Comparison of ENCODE assay signal across 11 cellular contexts in the genomic region with DNA sequence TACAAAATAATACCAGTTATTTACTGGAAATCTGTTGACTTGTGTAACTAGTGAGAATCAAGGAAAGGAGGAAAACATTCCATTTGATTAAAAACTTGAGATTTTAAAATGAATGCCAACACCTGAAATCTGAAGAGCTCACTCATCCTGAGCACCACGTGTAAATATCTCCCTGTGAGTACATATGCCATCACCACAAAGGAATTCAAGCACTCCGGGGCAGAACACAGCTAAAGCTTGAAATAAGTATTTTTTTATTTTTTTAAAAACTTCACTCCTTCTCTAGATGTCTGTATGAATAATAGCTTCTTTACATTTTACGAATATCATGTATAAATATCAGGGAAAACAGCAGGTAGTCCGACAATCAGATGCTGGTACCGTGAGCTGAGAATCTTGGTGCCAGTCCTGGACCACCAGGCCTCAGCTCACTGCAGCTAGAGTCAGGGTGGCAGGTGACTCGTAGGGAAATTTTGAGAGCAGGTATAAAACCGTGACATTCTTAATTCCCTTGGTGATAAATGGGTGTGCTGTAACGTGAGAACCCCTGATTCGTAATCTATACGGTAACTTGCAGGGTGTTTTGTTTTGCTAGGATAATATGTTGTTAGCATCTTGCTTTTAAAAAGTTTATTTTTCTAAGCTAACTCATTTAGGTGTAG. TPM values are rescaled to one million over a fixed set of nuclear protein-coding genes. Genes with fewer than 3 reads are reported as not detected.
A peak's percentile ranks its signal among the peaks of the same experiment; 100 is the strongest.
DNase-seq lines count a peak whose midpoint lies in the region; ATAC-seq, FAIRE-seq and TF ChIP-seq lines count a peak whose summit lies in the region.
"Had no signal": no experiment of that assay in that cellular context is flagged by ENCODE, and none has a peak within 500 bp of the region (broad histone marks: within the 10 kb centered on the region; RNA-seq: fewer than 3 reads in every experiment).

No MANE protein-coding gene starts in this region.

- no peak for TF ChIP-seq POLR2A in adrenal gland (IDR thresholded peaks at IDR 0.05)

- no peak for ATAC-seq in HG03159 (IDR thresholded peaks at IDR 0.05; ENCODE audit: unreplicated experiment)

- DNase-seq in A172 (ENCODE audit: low spot score), result peak; percentile 58
- DNase-seq in HEK293T (ENCODE audit: extremely low spot score), result no peak
- peak in 2 of 7 donors; percentile 26 to 30 for DNase-seq in adrenal gland
- DNase-seq in keratinocyte (ENCODE audit: low read depth, low spot score), result peak; percentile 36
- DNase-seq in activated T-helper 1 cell treated with anti-CD3 and anti-CD28 coated beads, Interleukin-12 subunit alpha, Interleukin-12 subunit beta, Interleukin-2, Interleukin-4 antibody, amounts not matched to agents 30 ng/mL and 10 ng/mL and 1 ng/mL, durations not matched to agents 14 hours and 24 hours and 36 hours (ENCODE audit: low spot score), result no peak
- no peak for DNase-seq in glutamatergic neuron
- DNase-seq in Ammon's horn (ENCODE audit: low spot score), result no peak
- DNase-seq: activated T-cell treated with anti-CD3 and anti-CD28 coated beads for 4 hours had no signal

- no peak overlapping the region for H3K27ac Mint-ChIP-seq in activated T-helper 1 cell treated with anti-CD3 and anti-CD28 coated beads, Interleukin-12 subunit alpha, Interleukin-12 subunit beta, Interleukin-2, Interleukin-4 antibody, amounts not matched to agents 30 ng/mL and 10 ng/mL and 1 ng/mL, durations not matched to agents 14 hours and 24 hours and 36 hours
- H3K27ac Mint-ChIP-seq in glutamatergic neuron (ENCODE audit: unreplicated experiment), result no peak overlapping the region

- peak overlapping the region; percentile 55 for H3K4me2 ChIP-seq in keratinocyte (ENCODE audit: control insufficient read depth, extremely low read depth, insufficient read depth, low read depth, low read length)

- H3K4me1 ChIP-seq in adrenal gland (replicated peaks in 1 of 2) (peaks cover 19 to 39% of the 10 kb centered on the region in 2 donors), keratinocyte (ENCODE audit: control insufficient read depth, extremely low read depth, insufficient read depth, low read length) (peaks cover 19% of the 10 kb centered on the region)

- no peak for TF ChIP-seq CTCF in adrenal gland (IDR thresholded peaks at IDR 0.05)
- TF ChIP-seq CTCF in keratinocyte (optimal IDR thresholded peaks at IDR 0.05 in 1 of 3, IDR thresholded peaks at IDR 0.05 in 1 of 3, conservative IDR thresholded peaks at IDR 0.05 in 1 of 3; ENCODE audit: extremely low read depth in 1 of 3, insufficient read depth in 2 of 3, low read length in 3 of 3), result no peak
- TF ChIP-seq CTCF in glutamatergic neuron (IDR thresholded peaks at IDR 0.05; ENCODE audit: partially characterized antibody, unreplicated experiment), result no peak

- no peaks in the 10 kb centered on the region for H3K4me1 Mint-ChIP-seq in activated T-helper 1 cell treated with anti-CD3 and anti-CD28 coated beads, Interleukin-12 subunit alpha, Interleukin-12 subunit beta, Interleukin-2, Interleukin-4 antibody, amounts not matched to agents 30 ng/mL and 10 ng/mL and 1 ng/mL, durations not matched to agents 14 hours and 24 hours and 36 hours (ENCODE audit: low read depth)
- peaks cover 12% of the 10 kb centered on the region for H3K4me1 Mint-ChIP-seq in glutamatergic neuron (ENCODE audit: low read depth, unreplicated experiment)

- H2AFZ ChIP-seq in keratinocyte (ENCODE audit: control insufficient read depth, low read length), result peak overlapping the region; percentile 39

- H3K79me2 ChIP-seq in keratinocyte (ENCODE audit: control insufficient read depth, insufficient read depth, low read length), result peaks cover 75% of the 10 kb centered on the region

- H3K36me3 Mint-ChIP-seq in activated T-helper 1 cell treated with anti-CD3 and anti-CD28 coated beads, Interleukin-12 subunit alpha, Interleukin-12 subunit beta, Interleukin-2, Interleukin-4 antibody, amounts not matched to agents 30 ng/mL and 10 ng/mL and 1 ng/mL, durations not matched to agents 14 hours and 24 hours and 36 hours (ENCODE audit: low read depth), result no peaks in the 10 kb centered on the region
- H3K36me3 Mint-ChIP-seq in glutamatergic neuron (ENCODE audit: unreplicated experiment), result no peaks in the 10 kb centered on the region

- peak overlapping the region; percentile 39 for H3K9ac ChIP-seq in keratinocyte (ENCODE audit: control insufficient read depth, extremely low read depth, insufficient read depth, low read length)

- POLR2A ChIA-PET in HEK293T (lab: Yijun Ruan, JAX), result interaction anchor here (0.8 to 0.9 kb wide), 3 partner anchors 9 to 247 kb away, joined by 3 read pairs; a partner anchor contains a TSS

- H3K9me1 ChIP-seq in keratinocyte (ENCODE audit: control insufficient read depth, extremely low read depth, insufficient read depth, low read length), result no peaks in the 10 kb centered on the region

- H3K4me3 ChIP-seq in adrenal gland (no peak overlapping the region), keratinocyte (ENCODE audit: control insufficient read depth in 2 of 3, extremely low read depth in 1 of 3, insufficient read depth in 2 of 3, low read depth in 1 of 3, low read length in 3 of 3) (peak overlapping the region in 2 of 3 experiments; percentile 1 to 30)
- H3K4me3 ChIP-seq: SK-N-MC had no signal

- H3K36me3 ChIP-seq in adrenal gland (replicated peaks in 1 of 2), result no peaks in the 10 kb centered on the region
- H3K36me3 ChIP-seq in keratinocyte (ENCODE audit: control insufficient read depth in 2 of 2, extremely low read depth in 1 of 2, insufficient read depth in 2 of 2, low read length in 2 of 2), result no peaks in the 10 kb centered on the region

- WGBS in adrenal gland, 4 donors, result 65 to 75% (median 71%) methylated on average over 10 of the region's 10 CpGs

- H3K9me3 ChIP-seq in adrenal gland (replicated peaks in 1 of 3) (no peaks in the 10 kb centered on the region), keratinocyte (ENCODE audit: control insufficient read depth, low read depth, low read length) (no peaks in the 10 kb centered on the region)

- H3K27me3 Mint-ChIP-seq in activated T-helper 1 cell treated with anti-CD3 and anti-CD28 coated beads, Interleukin-12 subunit alpha, Interleukin-12 subunit beta, Interleukin-2, Interleukin-4 antibody, amounts not matched to agents 30 ng/mL and 10 ng/mL and 1 ng/mL, durations not matched to agents 14 hours and 24 hours and 36 hours (ENCODE audit: insufficient read depth), result no peaks in the 10 kb centered on the region
- no peaks in the 10 kb centered on the region for H3K27me3 Mint-ChIP-seq in glutamatergic neuron (ENCODE audit: unreplicated experiment)

- H3K27ac ChIP-seq in adrenal gland, result peak overlapping the region in 3 of 5 donors; percentile 48 to 61 (median 54)
- peak overlapping the region; percentile 68 for H3K27ac ChIP-seq in keratinocyte (ENCODE audit: control insufficient read depth, insufficient read depth, low read length)
- H3K27ac ChIP-seq: C4-2B had no signal

- dilution Hi-C loops in keratinocyte (cut with MboI; ENCODE audit: extremely low pct_ligation_motif_present, low sequenced_read_pairs), result no loop called here

- H3K9me3 Mint-ChIP-seq in activated T-helper 1 cell treated with anti-CD3 and anti-CD28 coated beads, Interleukin-12 subunit alpha, Interleukin-12 subunit beta, Interleukin-2, Interleukin-4 antibody, amounts not matched to agents 30 ng/mL and 10 ng/mL and 1 ng/mL, durations not matched to agents 14 hours and 24 hours and 36 hours, result no peaks in the 10 kb centered on the region
- H3K9me3 Mint-ChIP-seq in glutamatergic neuron (ENCODE audit: unreplicated experiment), result peaks cover 4% of the 10 kb centered on the region

- H3K27me3 ChIP-seq in adrenal gland, result no peaks in the 10 kb centered on the region
- no peaks in the 10 kb centered on the region for H3K27me3 ChIP-seq in keratinocyte (ENCODE audit: control insufficient read depth, extremely low read depth, insufficient read depth, low read length)

- no peak overlapping the region for H3K4me3 Mint-ChIP-seq in activated T-helper 1 cell treated with anti-CD3 and anti-CD28 coated beads, Interleukin-12 subunit alpha, Interleukin-12 subunit beta, Interleukin-2, Interleukin-4 antibody, amounts not matched to agents 30 ng/mL and 10 ng/mL and 1 ng/mL, durations not matched to agents 14 hours and 24 hours and 36 hours
- no peak overlapping the region for H3K4me3 Mint-ChIP-seq in glutamatergic neuron (ENCODE audit: unreplicated experiment)

- FAIRE-seq in keratinocyte (lab: Jason Lieb, UNC), result peak; percentile 34

- no peaks in the 10 kb centered on the region for H4K20me1 ChIP-seq in keratinocyte (ENCODE audit: control insufficient read depth, extremely low read depth, insufficient read depth, low read length)

- CTCF ChIA-PET in HEK293T (lab: Yijun Ruan, JAX), result interaction anchor here (0.6 to 2.3 kb wide), 5 partner anchors 9 to 98 kb away, joined by 3 to 8 read pairs (median 4); no protein-coding TSS in a partner anchor

- intact Hi-C loops in adrenal gland (cut with DNase I), result no loop called here
- intact Hi-C loops in activated T-helper 1 cell treated with anti-CD3 and anti-CD28 coated beads, Interleukin-12 subunit alpha, Interleukin-12 subunit beta, Interleukin-2, Interleukin-4 antibody, amounts not matched to agents 30 ng/mL and 10 ng/mL and 1 ng/mL, durations not matched to agents 14 hours and 24 hours and 36 hours (cut with micrococcal nuclease), result no loop called here

TF ChIP-seq in HEK293T, 16 proteins besides CTCF, POLR2A, EP300 and RAD21 (continues in another document):
- no peak for TF ChIP-seq HDGF (IDR thresholded peaks at IDR 0.05; ENCODE audit: borderline replicate concordance)

RNA-seq across cellular contexts. Expression of a gene that starts 12.7 kb away (rescaled TPM):
- total RNA-seq in A172 (2014; rRNA removed; shearing (Covaris generic)), result 8.7 and 9.3 TPM in 2 replicates
- total RNA-seq in adrenal gland (10 to 100 TPM; 19.7 to 36.2 (median 24.3) TPM), glutamatergic neuron (ENCODE audit: unreplicated experiment) (20.6 TPM)
- polyA plus RNA-seq in adrenal gland (10 to 100 TPM in 1 of 3 donors, 1 to 10 TPM in 2; 3.4 to 16.5 (median 5.6) TPM), keratinocyte (3.7 to 10.2 TPM (median 6.6 TPM) in 3 replicates)
- polyA plus RNA-seq in keratinocyte (2011; ENCODE audit: low read depth), result 9.0 TPM
- polyA plus RNA-seq in keratinocyte (2011; cell fraction: cytosol; rRNA removed), result 2.3 and 3.2 TPM in 2 replicates
- polyA plus RNA-seq in keratinocyte (2011; cell fraction: nucleus; rRNA removed), result 20.5 and 22.1 TPM in 2 replicates
- polyA plus RNA-seq in keratinocyte (2012; ENCODE audit: low replicate concordance), result 8.2 and 10.4 TPM in 2 replicates
- 9.9 to 19.6 TPM (median 12.2 TPM) in 3 replicates for polyA minus RNA-seq in keratinocyte
- 11.5 TPM for polyA minus RNA-seq in keratinocyte (2011; cell fraction: cytosol; rRNA and poly(A)+ RNA removed)
- 30.8 and 39.6 TPM in 2 replicates for polyA minus RNA-seq in keratinocyte (2011; cell fraction: nucleus; rRNA and poly(A)+ RNA removed)
- 14.9 and 17.7 TPM in 2 replicates for total RNA-seq in activated T-helper 1 cell treated with anti-CD3 and anti-CD28 coated beads, Interleukin-12 subunit alpha, Interleukin-12 subunit beta, Interleukin-2, Interleukin-4 antibody, amounts not matched to agents 30 ng/mL and 10 ng/mL and 1 ng/mL, durations not matched to agents 14 hours and 24 hours and 36 hours

Comparison
In these comparisons a context has a peak if more than half of its experiments do, and no peak if none do; other contexts are left out.
1. DNase-seq: peak in A172 (single experiment) and keratinocyte (single experiment); none in HEK293T (single experiment), activated T-helper 1 cell treated with anti-CD3 and anti-CD28 coated beads, Interleukin-12 subunit alpha, Interleukin-12 subunit beta, Interleukin-2, Interleukin-4 antibody, amounts not matched to agents 30 ng/mL and 10 ng/mL and 1 ng/mL, durations not matched to agents 14 hours and 24 hours and 36 hours (single experiment), glutamatergic neuron (single experiment) and Ammon's horn (single experiment).
2. H3K4me3 ChIP-seq: peak in keratinocyte (2 of 3); none in adrenal gland (0 of 4).